In the genomic region with DNA sequence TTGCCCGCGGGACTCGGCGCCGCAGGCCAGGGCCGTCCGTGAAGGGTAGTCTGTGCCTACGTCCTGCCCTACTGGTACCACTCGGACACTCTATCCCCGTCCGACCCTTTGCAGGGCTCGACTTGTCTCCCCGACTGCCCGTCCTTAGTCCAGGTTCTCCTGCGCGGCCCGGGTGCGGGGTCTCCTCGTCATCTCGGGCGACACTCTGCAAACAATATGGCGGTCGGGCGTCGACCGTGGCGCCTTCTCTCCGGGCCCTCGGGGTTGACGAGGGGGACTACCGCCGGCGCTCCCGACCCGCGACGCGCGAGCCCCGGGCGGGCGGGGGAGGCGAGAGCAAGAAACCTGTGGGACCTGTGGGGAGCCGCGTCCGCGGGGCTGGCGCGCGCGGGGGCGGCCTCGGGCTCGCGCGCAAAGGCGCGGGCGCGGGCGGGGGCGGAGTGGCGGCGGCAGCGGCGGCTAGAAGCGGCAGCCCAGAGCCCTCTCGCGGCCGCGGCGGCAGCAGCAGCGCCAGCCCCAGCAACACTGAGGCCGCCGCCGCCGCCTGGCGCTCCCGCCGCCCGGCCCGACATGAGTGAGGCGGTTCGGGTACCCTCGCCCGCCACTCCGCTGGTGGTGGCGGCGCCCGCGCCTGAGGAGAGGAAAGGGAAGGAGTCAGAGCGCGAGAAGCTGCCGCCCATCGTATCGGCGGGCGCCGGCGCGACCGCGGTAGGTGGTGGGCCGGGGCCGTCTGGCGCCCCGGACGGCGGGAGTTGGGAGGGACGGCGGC, we compare ENCODE assay signal across 8 cellular contexts. TPM values are rescaled to one million over a fixed set of nuclear protein-coding genes. Genes with fewer than 3 reads are reported as not detected.
A peak's percentile ranks its signal among the peaks of the same experiment; 100 is the strongest.
DNase-seq lines count a peak whose midpoint lies in the region; ATAC-seq, FAIRE-seq and TF ChIP-seq lines count a peak whose summit lies in the region.

A gene with protein sequence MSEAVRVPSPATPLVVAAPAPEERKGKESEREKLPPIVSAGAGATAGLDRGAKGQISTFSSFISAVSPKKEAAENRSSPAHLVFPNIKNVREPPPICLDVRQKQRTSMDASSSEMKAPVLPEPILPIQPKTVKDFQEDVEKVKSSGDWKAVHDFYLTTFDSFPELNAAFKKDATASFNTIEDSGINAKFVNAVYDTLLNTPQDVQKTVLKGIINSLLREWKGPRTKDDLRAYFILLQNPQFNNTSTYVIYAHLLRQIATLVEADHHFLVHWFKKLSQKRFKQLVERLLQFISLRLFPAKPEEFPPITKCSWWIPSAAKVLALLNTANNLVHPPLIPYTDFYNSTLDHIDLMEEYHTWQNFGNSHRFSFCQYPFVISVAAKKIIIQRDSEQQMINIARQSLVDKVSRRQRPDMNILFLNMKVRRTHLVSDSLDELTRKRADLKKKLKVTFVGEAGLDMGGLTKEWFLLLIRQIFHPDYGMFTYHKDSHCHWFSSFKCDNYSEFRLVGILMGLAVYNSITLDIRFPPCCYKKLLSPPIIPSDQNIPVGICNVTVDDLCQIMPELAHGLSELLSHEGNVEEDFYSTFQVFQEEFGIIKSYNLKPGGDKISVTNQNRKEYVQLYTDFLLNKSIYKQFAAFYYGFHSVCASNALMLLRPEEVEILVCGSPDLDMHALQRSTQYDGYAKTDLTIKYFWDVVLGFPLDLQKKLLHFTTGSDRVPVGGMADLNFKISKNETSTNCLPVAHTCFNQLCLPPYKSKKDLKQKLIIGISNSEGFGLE (plus strand): TSS at position 476 of the 769 bp plus-strand sequence. CDS start 95 bp downstream, at position 571.

- intact Hi-C loops in endothelial cell of umbilical vein (cut with micrococcal nuclease): loop anchor here (1.0 to 5.0 kb wide), 9 partner anchors 21 to 530 kb away; a partner anchor contains a TSS
- intact Hi-C loops in mucosa of descending colon (cut with DNase I, micrococcal nuclease): no loop called here

- ATAC-seq in GM19025 (IDR thresholded peaks at IDR 0.05; ENCODE audit: low read depth, unreplicated experiment) (peak; percentile 89), HG03196 (IDR thresholded peaks at IDR 0.05; ENCODE audit: unreplicated experiment) (peak; percentile 88), mucosa of descending colon (peak; percentile 94)

- H3K4me3 ChIP-seq in endothelial cell of umbilical vein (replicated peaks in 1 of 3; ENCODE audit: insufficient read depth in 1 of 3, low read depth in 1 of 3, low read length in 3 of 3) (peak within 1 kb of the TSS; percentile 54 to 86 (median 80)), mucosa of descending colon (peak within 1 kb of the TSS; percentile 52)

- DNase-seq in NCI-H748 treated with DMSO at 0.1 percent for 48 hours (lab: John Stamatoyannopoulos, UW) (peak; percentile 46), endothelial cell of umbilical vein (ENCODE audit: low read depth, low spot score) (peak; percentile 72), mucosa of descending colon (peak; percentile 84 to 87 (median 87))
- peak; percentile 86 for DNase-seq in activated CD8-positive, alpha-beta memory T cell treated with anti-CD3 and anti-CD28 coated beads, Interleukin-2, amount 50 U/mL, for 4 hours
- DNase-seq in stimulated activated CD8-positive, alpha-beta memory T cell treated with anti-CD3 and anti-CD28 coated beads, Interleukin-4, amount 100 ng/mL, for 1 hour (ENCODE audit: low read depth in 2 of 2, low spot score in 1 of 2): peak; percentile 57 to 70

- H3K9me3 ChIP-seq in endothelial cell of umbilical vein (replicated peaks; ENCODE audit: control insufficient read depth, insufficient read depth, low read length) (no peaks in the 10 kb centered on the region), mucosa of descending colon (no peaks in the 10 kb centered on the region)

- H3K4me1 ChIP-seq in endothelial cell of umbilical vein (ENCODE audit: control insufficient read depth, extremely low read depth, insufficient read depth, low read length) (peaks cover 9% of the 10 kb centered on the region), mucosa of descending colon (ENCODE audit: low read depth) (peaks cover 3% of the 10 kb centered on the region)

- POLR2A ChIA-PET in endothelial cell of umbilical vein (lab: Charles Lee): no interaction called here

- dilution Hi-C loops in endothelial cell of umbilical vein (cut with MboI; ENCODE audit: extremely low pct_ligation_motif_present, low sequenced_read_pairs): no loop called here

- H3K4me2 ChIP-seq in endothelial cell of umbilical vein (ENCODE audit: insufficient read depth, low read length): peak within 1 kb of the TSS; percentile 95

- H3K27ac ChIP-seq in C4-2B (peak within 1 kb of the TSS; percentile 92), endothelial cell of umbilical vein (ENCODE audit: insufficient read depth, low read depth, low read length) (peak within 1 kb of the TSS; percentile 96)

- H3K36me3 ChIP-seq in endothelial cell of umbilical vein (ENCODE audit: control insufficient read depth in 2 of 2, extremely low read depth in 1 of 2, insufficient read depth in 2 of 2, low read length in 2 of 2) (no peaks in the 10 kb centered on the region), mucosa of descending colon (ENCODE audit: low read depth) (no peaks in the 10 kb centered on the region)

- TF ChIP-seq CTCF in C4-2B (conservative IDR thresholded peaks at IDR 0.05) (peak; percentile 87), endothelial cell of umbilical vein (IDR thresholded peaks at IDR 0.05; ENCODE audit: extremely low read depth in 1 of 2, insufficient read depth in 1 of 2, low read depth in 1 of 2, low read length in 2 of 2) (peak; percentile 10 to 21), mucosa of descending colon (IDR thresholded peaks at IDR 0.05) (peak; percentile 47)

- no peaks in the 10 kb centered on the region for H3K79me2 ChIP-seq in endothelial cell of umbilical vein (ENCODE audit: control insufficient read depth, insufficient read depth, low read length)

- FAIRE-seq in endothelial cell of umbilical vein (lab: Jason Lieb, UNC): peak; percentile 40

- H4K20me1 ChIP-seq in endothelial cell of umbilical vein (replicated peaks; ENCODE audit: control insufficient read depth, extremely low read depth, insufficient read depth, low read length): peaks cover 5% of the 10 kb centered on the region

- peak within 1 kb of the TSS; percentile 96 for H3K9ac ChIP-seq in endothelial cell of umbilical vein (replicated peaks; ENCODE audit: extremely low read depth, insufficient read depth, low read length)

- peak within 1 kb of the TSS; percentile 98 for H2AFZ ChIP-seq in endothelial cell of umbilical vein (ENCODE audit: low read depth, low read length)

- no peaks in the 10 kb centered on the region for H3K27me3 ChIP-seq in endothelial cell of umbilical vein (ENCODE audit: control insufficient read depth in 2 of 2, insufficient read depth in 2 of 2, low read length in 2 of 2)

- H3K9me1 ChIP-seq in endothelial cell of umbilical vein (replicated peaks; ENCODE audit: control insufficient read depth, extremely low read depth, insufficient read depth, low read length): no peaks in the 10 kb centered on the region

- no TSS peak for BruUV-seq in endothelial cell of umbilical vein (replicated peaks; lab: Mats Ljungman, UMichigan)

- CTCF ChIA-PET in endothelial cell of umbilical vein (lab: Charles Lee): interaction anchor here (1.1 to 2.2 kb wide), 6 partner anchors 11 to 226 kb away, joined by 3 to 18 read pairs (median 6); a partner anchor contains a TSS

- no peak for TF ChIP-seq POLR2A in endothelial cell of umbilical vein (IDR thresholded peaks at IDR 0.05; ENCODE audit: low read depth, low read length)

TF ChIP-seq in endothelial cell of umbilical vein, 7 proteins besides CTCF, POLR2A, EP300 and RAD21:
- TF ChIP-seq, protein P1, sequence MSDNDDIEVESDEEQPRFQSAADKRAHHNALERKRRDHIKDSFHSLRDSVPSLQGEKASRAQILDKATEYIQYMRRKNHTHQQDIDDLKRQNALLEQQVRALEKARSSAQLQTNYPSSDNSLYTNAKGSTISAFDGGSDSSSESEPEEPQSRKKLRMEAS (IDR thresholded peaks at IDR 0.05; ENCODE audit: insufficient read depth, insufficient read length): no peak
- TF ChIP-seq POLR2AphosphoS5 (IDR thresholded peaks at IDR 0.05; ENCODE audit: insufficient read depth, low read depth, low read length): peak; percentile 51

RNA-seq across cellular contexts. Expression of the gene that starts here (rescaled TPM):
- total RNA-seq in endothelial cell of umbilical vein (7.7 and 10.7 TPM in 2 replicates), mucosa of descending colon (10 to 100 TPM in 1 of 3 donors, 1 to 10 TPM in 2; 4.9 to 15.9 (median 5.5) TPM)
- polyA plus RNA-seq in endothelial cell of umbilical vein: 3.5 and 4.2 TPM in 2 replicates
- polyA plus RNA-seq in endothelial cell of umbilical vein (2011; cell fraction: cytosol; rRNA removed): 2.1 and 2.7 TPM in 2 replicates
- 37.5 and 42.5 TPM in 2 replicates for polyA plus RNA-seq in endothelial cell of umbilical vein (2011; cell fraction: nucleus; rRNA removed)
- 6.2 and 6.6 TPM in 2 replicates for polyA plus RNA-seq in endothelial cell of umbilical vein (2012)
- 13.3 TPM in 2 replicates for polyA minus RNA-seq in endothelial cell of umbilical vein
- 4.4 TPM for polyA minus RNA-seq in endothelial cell of umbilical vein (2011; cell fraction: cytosol; rRNA and poly(A)+ RNA removed)
- 24.1 and 36.8 TPM in 2 replicates for polyA minus RNA-seq in endothelial cell of umbilical vein (2011; cell fraction: nucleus; rRNA and poly(A)+ RNA removed)

Comparison
In these comparisons a context has a peak if more than half of its experiments do, and no peak if none do; other contexts are left out.
1. Peak in every context shown above with its lines: DNase-seq, ATAC-seq, H3K4me3 ChIP-seq and H3K27ac ChIP-seq.
2. CTCF ChIP-seq: peak in every context shown above with its lines; median percentile 87 in C4-2B; 47 in mucosa of descending colon; 16 in endothelial cell of umbilical vein.